34 cellular contexts compared by ENCODE assay signal in the genomic region with DNA sequence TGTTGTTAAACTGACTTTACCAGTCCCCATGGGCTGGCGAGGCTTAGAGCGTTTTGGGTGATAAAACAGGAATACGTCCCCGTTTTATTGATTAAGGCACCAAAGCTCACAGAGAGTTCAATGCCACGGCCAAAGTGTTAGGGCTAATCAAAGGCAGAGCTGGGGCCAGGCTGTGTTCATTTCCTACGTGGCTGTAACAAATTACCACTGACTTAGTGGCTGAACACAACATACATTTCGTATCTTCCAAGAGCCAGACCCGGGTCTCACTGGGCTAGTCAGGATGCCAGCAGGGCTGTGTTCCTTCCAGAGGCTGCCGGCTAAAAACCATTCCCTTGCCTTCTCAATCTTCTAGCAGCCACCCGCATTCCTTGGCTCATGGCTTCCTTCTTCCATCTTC.
"Had no signal": no experiment of that assay in that cellular context is flagged by ENCODE, and none has a peak within 500 bp of the region (broad histone marks: within the 10 kb centered on the region; RNA-seq: fewer than 3 reads in every experiment).

No MANE protein-coding gene starts in this region.

- H3K4me1 Mint-ChIP-seq: activated B cell treated with CpG ODN at 0.5 μM for 24 hours; activated naive CD4-positive, alpha-beta T cell treated with anti-CD3 and anti-CD28 coated beads, Interleukin-2, amount 10 ng/mL, durations not matched to agents 7 days and 5 days; activated naive CD4-positive, alpha-beta T cell treated with anti-CD3 and anti-CD28 coated beads, Interleukin-2, amount 50 U/mL, for 24 hours; activated naive CD8-positive, alpha-beta T cell treated with anti-CD3 and anti-CD28 coated beads, Interleukin-2, amount 50 U/mL, for 24 hours; central memory CD8-positive, alpha-beta T cell had no signal

- H3K4me3 Mint-ChIP-seq: activated B cell treated with CpG ODN at 0.5 μM for 24 hours; activated CD4-positive, alpha-beta memory T cell treated with anti-CD3 and anti-CD28 coated beads, Interleukin-2, amount 10 ng/mL, durations not matched to agents 7 days and 5 days; activated CD4-positive, alpha-beta T cell treated with anti-CD3 and anti-CD28 coated beads, Interleukin-2, amount 10 ng/mL, durations not matched to agents 24 days and 14 days; activated CD8-positive, alpha-beta T cell treated with anti-CD3 and anti-CD28 coated beads, Interleukin-2, amount 10 ng/mL, durations not matched to agents 7 days and 5 days; activated naive CD4-positive, alpha-beta T cell treated with anti-CD3 and anti-CD28 coated beads, Interleukin-2, amount 10 ng/mL, durations not matched to agents 7 days and 5 days; activated naive CD4-positive, alpha-beta T cell treated with anti-CD3 and anti-CD28 coated beads, Interleukin-2, amount 50 U/mL, for 24 hours; activated naive CD8-positive, alpha-beta T cell; activated naive CD8-positive, alpha-beta T cell treated with anti-CD3 and anti-CD28 coated beads, Interleukin-2, amount 10 ng/mL, durations not matched to agents 7 days and 5 days; activated naive CD8-positive, alpha-beta T cell treated with anti-CD3 and anti-CD28 coated beads, Interleukin-2, amount 50 U/mL, for 24 hours; activated T-cell treated with anti-CD3 and anti-CD28 coated beads, Interleukin-2, amount 50 U/mL, for 24 hours; brain; central memory CD8-positive, alpha-beta T cell; T-helper 1 cell treated with Interleukin-12 subunit alpha and Interleukin-12 subunit beta and Interleukin-4 antibody, amounts not matched to agents 30 μg/mL and 1 μg/mL, for 36 hours; T-helper 2 cell treated with Interferon-gamma antibody and Interleukin-4, amounts not matched to agents 5 μg/mL and 100 μg/mL, for 36 hours had no signal

- H3K9me3 Mint-ChIP-seq: activated CD4-positive, alpha-beta memory T cell treated with anti-CD3 and anti-CD28 coated beads, Interleukin-2, amount 10 ng/mL, durations not matched to agents 7 days and 5 days; activated CD4-positive, alpha-beta T cell treated with anti-CD3 and anti-CD28 coated beads, Interleukin-2, amount 10 ng/mL, durations not matched to agents 24 days and 14 days; activated naive CD4-positive, alpha-beta T cell treated with anti-CD3 and anti-CD28 coated beads, Interleukin-2, amount 10 ng/mL, durations not matched to agents 7 days and 5 days; activated naive CD4-positive, alpha-beta T cell treated with anti-CD3 and anti-CD28 coated beads, Interleukin-2, amount 50 U/mL, for 24 hours; activated naive CD8-positive, alpha-beta T cell treated with anti-CD3 and anti-CD28 coated beads, Interleukin-2, amount 10 ng/mL, durations not matched to agents 7 days and 5 days; activated naive CD8-positive, alpha-beta T cell treated with anti-CD3 and anti-CD28 coated beads, Interleukin-2, amount 50 U/mL, for 24 hours; activated T-cell treated with anti-CD3 and anti-CD28 coated beads, Interleukin-2, amount 50 U/mL, for 24 hours; activated T-helper 2 cell treated with anti-CD3 and anti-CD28 coated beads, Interferon-gamma antibody, Interleukin-2, Interleukin-4, amounts not matched to agents 10 μg/mL and 5 μg/mL and 100 μg/mL, durations not matched to agents 14 hours and 24 hours and 36 hours; central memory CD8-positive, alpha-beta T cell; T-helper 1 cell treated with Interleukin-12 subunit alpha and Interleukin-12 subunit beta and Interleukin-4 antibody, amounts not matched to agents 30 μg/mL and 1 μg/mL, for 36 hours; T-helper 2 cell treated with Interferon-gamma antibody and Interleukin-4, amounts not matched to agents 5 μg/mL and 100 μg/mL, for 36 hours had no signal

- H3K4me1 ChIP-seq: ascending aorta had no signal

- H3K27ac ChIP-seq: ascending aorta, VCaP had no signal

- H3K27ac Mint-ChIP-seq: activated B cell treated with CpG ODN at 0.5 μM for 24 hours; activated CD4-positive, alpha-beta memory T cell treated with anti-CD3 and anti-CD28 coated beads, Interleukin-2, amount 10 ng/mL, durations not matched to agents 7 days and 5 days; activated CD4-positive, alpha-beta T cell treated with anti-CD3 and anti-CD28 coated beads, Interleukin-2, amount 10 ng/mL, durations not matched to agents 24 days and 14 days; activated CD8-positive, alpha-beta T cell treated with anti-CD3 and anti-CD28 coated beads, Interleukin-2, amount 10 ng/mL, durations not matched to agents 7 days and 5 days; activated naive CD4-positive, alpha-beta T cell treated with anti-CD3 and anti-CD28 coated beads, Interleukin-2, amount 10 ng/mL, durations not matched to agents 7 days and 5 days; activated naive CD4-positive, alpha-beta T cell treated with anti-CD3 and anti-CD28 coated beads, Interleukin-2, amount 50 U/mL, for 24 hours; activated naive CD8-positive, alpha-beta T cell; activated naive CD8-positive, alpha-beta T cell treated with anti-CD3 and anti-CD28 coated beads, Interleukin-2, amount 10 ng/mL, durations not matched to agents 7 days and 5 days; activated naive CD8-positive, alpha-beta T cell treated with anti-CD3 and anti-CD28 coated beads, Interleukin-2, amount 50 U/mL, for 24 hours; activated T-cell treated with anti-CD3 and anti-CD28 coated beads, Interleukin-2, amount 50 U/mL, for 24 hours; activated T-helper 2 cell treated with anti-CD3 and anti-CD28 coated beads, Interferon-gamma antibody, Interleukin-2, Interleukin-4, amounts not matched to agents 10 μg/mL and 5 μg/mL and 100 μg/mL, durations not matched to agents 14 hours and 24 hours and 36 hours; brain; T-helper 1 cell treated with Interleukin-12 subunit alpha and Interleukin-12 subunit beta and Interleukin-4 antibody, amounts not matched to agents 30 μg/mL and 1 μg/mL, for 36 hours; T-helper 2 cell treated with Interferon-gamma antibody and Interleukin-4, amounts not matched to agents 5 μg/mL and 100 μg/mL, for 36 hours had no signal

- H3K36me3 ChIP-seq: ascending aorta had no signal

- H3K4me3 ChIP-seq: ascending aorta had no signal

- FAIRE-seq: TTC549 had no signal

- DNase-seq: activated B cell treated with CpG ODN at 0.5 μM for 24 hours; activated CD4-positive, alpha-beta memory T cell treated with anti-CD3 and anti-CD28 coated beads, Interleukin-2, amount 10 ng/mL, durations not matched to agents 7 days and 5 days; activated CD4-positive, alpha-beta T cell treated with anti-CD3 and anti-CD28 coated beads for 4 hours; activated CD4-positive, alpha-beta T cell treated with anti-CD3 and anti-CD28 coated beads, Interleukin-2, amount 10 ng/mL, durations not matched to agents 24 days and 14 days; activated CD4-positive, alpha-beta T cell treated with anti-CD3 and anti-CD28 coated beads, Interleukin-2, amount 50 U/mL, for 1 hour; activated CD4-positive, alpha-beta T cell treated with anti-CD3 and anti-CD28 coated beads, Interleukin-2, amount 50 U/mL, for 48 hours; activated CD4-positive, CD25-positive, alpha-beta regulatory T cell treated with anti-CD3 and anti-CD28 coated beads, Interleukin-2, amount 50 U/mL, for 72 hours; activated CD8-positive, alpha-beta memory T cell treated with anti-CD3 and anti-CD28 coated beads, Interleukin-2, amount 50 U/mL, for 48 hours; activated CD8-positive, alpha-beta T cell treated with anti-CD3 and anti-CD28 coated beads, Interleukin-2, amount 10 ng/mL, durations not matched to agents 7 days and 5 days; activated effector memory CD4-positive, alpha-beta T cell treated with Interleukin-2 at 50 U/mL for 16 hours; activated gamma-delta T cell; activated naive CD4-positive, alpha-beta T cell treated with anti-CD3 and anti-CD28 coated beads, Interleukin-2, amount 10 ng/mL, durations not matched to agents 7 days and 5 days; activated naive CD4-positive, alpha-beta T cell treated with Interleukin-2 at 50 U/mL for 16 hours; activated naive CD8-positive, alpha-beta T cell treated with anti-CD3 and anti-CD28 coated beads, Interleukin-2, amount 10 ng/mL, durations not matched to agents 7 days and 5 days; activated naive CD8-positive, alpha-beta T cell treated with anti-CD3 and anti-CD28 coated beads, Interleukin-2, amount 50 U/mL, for 24 hours; activated T-cell treated with anti-CD3 and anti-CD28 coated beads, Interleukin-2, amount 50 U/mL, for 24 hours; activated T-cell treated with anti-CD3 and anti-CD28 coated beads, Interleukin-2, amount 50 U/mL, for 48 hours; amygdala; anterior cingulate cortex; cerebellar nuclear complex; SW 1271; T-helper 1 cell; T-helper 2 cell; T-helper 9 cell had no signal

- H3K36me3 Mint-ChIP-seq: activated naive CD4-positive, alpha-beta T cell treated with anti-CD3 and anti-CD28 coated beads, Interleukin-2, amount 10 ng/mL, durations not matched to agents 7 days and 5 days; activated naive CD4-positive, alpha-beta T cell treated with anti-CD3 and anti-CD28 coated beads, Interleukin-2, amount 50 U/mL, for 24 hours; activated naive CD8-positive, alpha-beta T cell; activated naive CD8-positive, alpha-beta T cell treated with anti-CD3 and anti-CD28 coated beads, Interleukin-2, amount 10 ng/mL, durations not matched to agents 7 days and 5 days; brain had no signal

- H3K9me3 ChIP-seq: ascending aorta had no signal

- H3K27me3 ChIP-seq: ascending aorta had no signal
